In genomic region chr6:82185948-82186347, GRCh38 we compare ENCODE assay signal across 17 cellular contexts.
A peak's percentile ranks its signal among the peaks of the same experiment; 100 is the strongest.
DNase-seq lines count a peak whose midpoint lies in the region; ATAC-seq and TF ChIP-seq lines count a peak whose summit lies in the region.
"Had no signal": no experiment of that assay in that cellular context is flagged by ENCODE, and none has a peak within 500 bp of the region (broad histone marks: within the 10 kb centered on the region; RNA-seq: fewer than 3 reads in every experiment).

No MANE protein-coding gene starts in this region.

- H3K27me3 Mint-ChIP-seq in progenitor cell of endocrine pancreas = no peaks in the 10 kb centered on the region
- no peaks in the 10 kb centered on the region for H3K27me3 Mint-ChIP-seq in activated CD8-positive, alpha-beta memory T cell treated with anti-CD3 and anti-CD28 coated beads, Interleukin-2, amount 10 ng/mL, durations not matched to agents 7 days and 5 days
- H3K27me3 Mint-ChIP-seq: CD4-positive, alpha-beta T cell had no signal

- DNase-seq in Caki2 (ENCODE audit: low read depth) (peak; percentile 29), LNCaP clone FGC (ENCODE audit: low read depth) (peak; percentile 66), fibroblast of gingiva (ENCODE audit: low read depth) (peak; percentile 50), progenitor cell of endocrine pancreas (ENCODE audit: low spot score, unreplicated experiment) (no peak), HUDEP-2 (lab: John Stamatoyannopoulos, UW; ENCODE audit: unreplicated experiment in 76 of 76) (no peak), NOMO-1 treated with DMSO at 0.1 percent for 48 hours (lab: John Stamatoyannopoulos, UW; ENCODE audit: unreplicated experiment) (no peak)
- DNase-seq in activated CD8-positive, alpha-beta memory T cell treated with anti-CD3 and anti-CD28 coated beads, Interleukin-2, amount 10 ng/mL, durations not matched to agents 7 days and 5 days = no peak
- DNase-seq: BE2C; Calu3; CD4-positive, alpha-beta T cell; DMS53; NCI-H1417 treated with DMSO at 0.1 percent for 48 hours; NCI-H1930; NCI-H446; PC-9; SJCRH30 had no signal

- CTCF ChIA-PET in activated CD8-positive, alpha-beta memory T cell treated with anti-CD3 and anti-CD28 coated beads, Interleukin-2, amount 10 ng/mL, durations not matched to agents 7 days and 5 days (lab: Charles Lee) = no interaction called here

- no peaks in the 10 kb centered on the region for H3K4me1 Mint-ChIP-seq in progenitor cell of endocrine pancreas (ENCODE audit: low read depth)
- H3K4me1 Mint-ChIP-seq in activated CD8-positive, alpha-beta memory T cell treated with anti-CD3 and anti-CD28 coated beads, Interleukin-2, amount 10 ng/mL, durations not matched to agents 7 days and 5 days = peaks cover 4% of the 10 kb centered on the region

- no peak overlapping the region for H3K4me3 Mint-ChIP-seq in progenitor cell of endocrine pancreas (ENCODE audit: low read depth)
- H3K4me3 Mint-ChIP-seq in activated CD8-positive, alpha-beta memory T cell treated with anti-CD3 and anti-CD28 coated beads, Interleukin-2, amount 10 ng/mL, durations not matched to agents 7 days and 5 days = no peak overlapping the region
- H3K4me3 Mint-ChIP-seq: CD4-positive, alpha-beta T cell had no signal

- no peak for ATAC-seq in activated CD8-positive, alpha-beta memory T cell treated with anti-CD3 and anti-CD28 coated beads, Interleukin-2, amount 10 ng/mL, durations not matched to agents 7 days and 5 days

- TF ChIP-seq CTCF in LNCaP clone FGC (IDR thresholded peaks at IDR 0.05; ENCODE audit: control insufficient read depth, extremely low read depth, insufficient read depth) = no peak
- no peak for TF ChIP-seq CTCF in progenitor cell of endocrine pancreas (IDR thresholded peaks at IDR 0.05; ENCODE audit: unreplicated experiment)

- in situ Hi-C loops in Caki2 (cut with HindIII; ENCODE audit: low pct_unique_long_range_greater_than_20kb, low sequenced_read_pairs) = no loop called here

- H3K27ac Mint-ChIP-seq in progenitor cell of endocrine pancreas = peak overlapping the region; percentile 52
- no peak overlapping the region for H3K27ac Mint-ChIP-seq in activated CD8-positive, alpha-beta memory T cell treated with anti-CD3 and anti-CD28 coated beads, Interleukin-2, amount 10 ng/mL, durations not matched to agents 7 days and 5 days
- H3K27ac Mint-ChIP-seq: CD4-positive, alpha-beta T cell had no signal

- H3K9me3 Mint-ChIP-seq in progenitor cell of endocrine pancreas (ENCODE audit: low read depth) = no peaks in the 10 kb centered on the region
- H3K9me3 Mint-ChIP-seq in activated CD8-positive, alpha-beta memory T cell treated with anti-CD3 and anti-CD28 coated beads, Interleukin-2, amount 10 ng/mL, durations not matched to agents 7 days and 5 days (ENCODE audit: low read depth) = no peaks in the 10 kb centered on the region
- H3K9me3 Mint-ChIP-seq: CD4-positive, alpha-beta T cell had no signal

- H3K4me3 ChIP-seq in LNCaP clone FGC (ENCODE audit: low read depth, low read length) = no peak overlapping the region
- H3K4me3 ChIP-seq: HAP-1, PC-9, SJCRH30 had no signal

- peaks cover 21% of the 10 kb centered on the region for H3K36me3 Mint-ChIP-seq in progenitor cell of endocrine pancreas (ENCODE audit: insufficient read depth)
- peaks cover 37% of the 10 kb centered on the region for H3K36me3 Mint-ChIP-seq in activated CD8-positive, alpha-beta memory T cell treated with anti-CD3 and anti-CD28 coated beads, Interleukin-2, amount 10 ng/mL, durations not matched to agents 7 days and 5 days

Comparison
In these comparisons a context has a peak if more than half of its experiments do, and no peak if none do; other contexts are left out.
1. DNase-seq: peak in Caki2 (single experiment), LNCaP clone FGC (single experiment) and fibroblast of gingiva (single experiment); none in progenitor cell of endocrine pancreas (single experiment), HUDEP-2 (0 of 76), activated CD8-positive, alpha-beta memory T cell treated with anti-CD3 and anti-CD28 coated beads, Interleukin-2, amount 10 ng/mL, durations not matched to agents 7 days and 5 days (single experiment) and NOMO-1 treated with DMSO at 0.1 percent for 48 hours (single experiment).